In the genomic region with DNA sequence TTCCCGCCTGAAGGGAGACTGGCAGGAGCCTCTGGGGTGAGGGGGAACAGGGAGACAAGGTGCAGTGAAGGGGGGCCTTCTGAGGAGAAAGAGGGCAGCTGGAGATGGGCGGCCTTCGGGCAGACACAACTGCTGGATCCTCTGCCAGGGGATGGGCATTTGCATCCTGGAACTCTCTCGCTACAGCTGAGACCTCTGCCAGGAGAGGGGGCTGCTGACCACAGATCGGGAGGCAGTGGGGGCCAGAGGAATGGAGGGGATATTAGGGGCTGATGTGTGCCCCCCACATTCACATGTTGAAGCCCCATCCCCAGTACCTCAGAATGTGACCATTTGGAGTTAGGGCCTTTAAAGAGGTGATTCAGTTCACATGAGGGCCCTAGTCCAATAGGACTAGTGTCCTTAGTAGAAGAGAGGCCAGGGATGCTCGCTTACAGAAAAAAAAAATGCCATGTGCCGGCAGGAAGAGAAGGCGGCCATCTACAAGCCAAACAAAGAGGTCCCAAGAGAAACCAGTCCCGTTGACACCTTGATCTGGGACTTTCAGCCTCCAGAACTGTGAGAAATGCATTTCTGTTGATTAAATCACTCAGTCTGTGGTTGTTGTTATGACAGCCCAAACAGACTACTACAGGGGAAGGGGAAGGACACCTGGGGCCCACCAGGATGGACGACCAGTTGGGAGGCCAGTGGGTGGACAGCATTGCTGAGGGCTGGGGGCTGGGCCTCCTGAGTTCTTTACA, we compare ENCODE assay signal across 1 cellular context.
TF ChIP-seq lines count a peak whose summit lies in the region.

No MANE protein-coding gene starts in this region.

TF ChIP-seq in HepG2, 621 proteins besides CTCF, POLR2A, EP300 and RAD21 (continued from another document):
- TF ChIP-seq, protein P1, sequence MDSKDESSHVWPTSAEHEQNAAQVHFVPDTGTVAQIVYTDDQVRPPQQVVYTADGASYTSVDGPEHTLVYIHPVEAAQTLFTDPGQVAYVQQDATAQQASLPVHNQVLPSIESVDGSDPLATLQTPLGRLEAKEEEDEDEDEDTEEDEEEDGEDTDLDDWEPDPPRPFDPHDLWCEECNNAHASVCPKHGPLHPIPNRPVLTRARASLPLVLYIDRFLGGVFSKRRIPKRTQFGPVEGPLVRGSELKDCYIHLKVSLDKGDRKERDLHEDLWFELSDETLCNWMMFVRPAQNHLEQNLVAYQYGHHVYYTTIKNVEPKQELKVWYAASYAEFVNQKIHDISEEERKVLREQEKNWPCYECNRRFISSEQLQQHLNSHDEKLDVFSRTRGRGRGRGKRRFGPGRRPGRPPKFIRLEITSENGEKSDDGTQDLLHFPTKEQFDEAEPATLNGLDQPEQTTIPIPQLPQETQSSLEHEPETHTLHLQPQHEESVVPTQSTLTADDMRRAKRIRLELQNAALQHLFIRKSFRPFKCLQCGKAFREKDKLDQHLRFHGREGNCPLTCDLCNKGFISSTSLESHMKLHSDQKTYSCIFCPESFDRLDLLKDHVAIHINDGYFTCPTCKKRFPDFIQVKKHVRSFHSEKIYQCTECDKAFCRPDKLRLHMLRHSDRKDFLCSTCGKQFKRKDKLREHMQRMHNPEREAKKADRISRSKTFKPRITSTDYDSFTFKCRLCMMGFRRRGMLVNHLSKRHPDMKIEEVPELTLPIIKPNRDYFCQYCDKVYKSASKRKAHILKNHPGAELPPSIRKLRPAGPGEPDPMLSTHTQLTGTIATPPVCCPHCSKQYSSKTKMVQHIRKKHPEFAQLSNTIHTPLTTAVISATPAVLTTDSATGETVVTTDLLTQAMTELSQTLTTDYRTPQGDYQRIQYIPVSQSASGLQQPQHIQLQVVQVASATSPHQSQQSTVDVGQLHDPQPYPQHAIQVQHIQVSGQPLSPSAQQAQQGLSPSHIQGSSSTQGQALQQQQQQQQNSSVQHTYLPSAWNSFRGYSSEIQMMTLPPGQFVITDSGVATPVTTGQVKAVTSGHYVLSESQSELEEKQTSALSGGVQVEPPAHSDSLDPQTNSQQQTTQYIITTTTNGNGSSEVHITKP (CRISPR knock-in tag; IDR thresholded peaks at IDR 0.05; ENCODE audit: low read depth): no peak
